ENCODE assay signal across 1 cellular context in the genomic region with DNA sequence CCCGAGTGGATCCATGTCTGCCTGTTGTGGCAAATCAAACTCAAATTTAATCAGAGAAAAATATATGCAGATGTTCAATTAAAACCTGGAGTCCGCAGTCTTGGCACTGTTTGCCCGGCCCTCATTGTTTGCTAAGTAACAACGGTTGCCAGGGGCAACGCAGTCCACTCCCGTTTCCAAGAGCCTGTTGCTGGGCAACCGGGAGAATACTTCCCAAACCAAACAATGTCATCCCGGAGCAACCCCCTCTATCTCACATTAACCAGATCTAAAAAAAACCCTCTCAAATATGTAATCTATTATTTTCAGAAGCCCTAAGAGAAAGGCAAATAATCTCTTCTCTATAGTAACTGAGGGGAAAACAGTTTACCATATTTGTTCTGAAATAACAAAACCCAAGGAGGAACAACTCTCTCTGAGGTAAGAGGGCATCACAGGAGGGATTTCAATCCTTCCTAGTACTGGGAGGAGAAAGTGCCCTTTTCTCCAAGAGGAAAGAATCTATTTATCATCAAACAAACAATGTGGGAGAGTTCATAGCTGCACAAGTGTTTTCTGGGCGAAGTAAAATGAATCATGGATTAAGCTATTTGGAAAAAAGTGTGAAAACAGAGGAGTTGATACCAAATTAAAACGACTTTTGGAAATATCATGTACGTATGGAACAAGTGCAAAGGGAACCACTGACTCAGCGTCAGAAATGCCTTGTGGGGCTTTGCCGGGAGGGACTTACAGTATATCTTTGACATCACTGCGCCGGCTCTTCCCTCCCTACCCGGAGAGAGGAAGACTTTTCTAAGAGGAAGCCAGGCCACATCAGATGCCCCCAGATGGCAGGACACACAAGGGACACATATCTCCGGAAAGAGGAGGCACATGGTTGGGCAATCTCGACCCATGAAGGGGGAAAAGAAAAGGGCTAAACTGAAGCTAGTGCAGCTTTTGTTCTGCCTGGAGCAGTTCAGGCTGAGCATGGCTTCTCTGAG.
TF ChIP-seq lines count a peak whose summit lies in the region.

No MANE protein-coding gene starts in this region.

TF ChIP-seq in GM12878, 131 proteins besides CTCF, POLR2A, EP300 and RAD21 (continued from another document):
- TF ChIP-seq, protein P1, sequence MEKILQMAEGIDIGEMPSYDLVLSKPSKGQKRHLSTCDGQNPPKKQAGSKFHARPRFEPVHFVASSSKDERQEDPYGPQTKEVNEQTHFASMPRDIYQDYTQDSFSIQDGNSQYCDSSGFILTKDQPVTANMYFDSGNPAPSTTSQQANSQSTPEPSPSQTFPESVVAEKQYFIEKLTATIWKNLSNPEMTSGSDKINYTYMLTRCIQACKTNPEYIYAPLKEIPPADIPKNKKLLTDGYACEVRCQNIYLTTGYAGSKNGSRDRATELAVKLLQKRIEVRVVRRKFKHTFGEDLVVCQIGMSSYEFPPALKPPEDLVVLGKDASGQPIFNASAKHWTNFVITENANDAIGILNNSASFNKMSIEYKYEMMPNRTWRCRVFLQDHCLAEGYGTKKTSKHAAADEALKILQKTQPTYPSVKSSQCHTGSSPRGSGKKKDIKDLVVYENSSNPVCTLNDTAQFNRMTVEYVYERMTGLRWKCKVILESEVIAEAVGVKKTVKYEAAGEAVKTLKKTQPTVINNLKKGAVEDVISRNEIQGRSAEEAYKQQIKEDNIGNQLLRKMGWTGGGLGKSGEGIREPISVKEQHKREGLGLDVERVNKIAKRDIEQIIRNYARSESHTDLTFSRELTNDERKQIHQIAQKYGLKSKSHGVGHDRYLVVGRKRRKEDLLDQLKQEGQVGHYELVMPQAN (conservative IDR thresholded peaks at IDR 0.05): no peak
- TF ChIP-seq POU2F2 (IDR thresholded peaks at IDR 0.05; ENCODE audit: borderline replicate concordance, low read depth, low read length) (no peak), ATF7 (IDR thresholded peaks at IDR 0.05; ENCODE audit: low read depth) (0 out of 2 replicates have a peak, but pooled peaks have one; percentile 20), MXI1 (IDR thresholded peaks at IDR 0.05; ENCODE audit: low read depth, low read length) (peak; percentile 51; the same call in 1 of the 2 replicates), IKZF1 (conservative IDR thresholded peaks at IDR 0.05) (peak; percentile 14; the same call in 1 of the 2 replicates), BMI1 (IDR thresholded peaks at IDR 0.05; ENCODE audit: borderline replicate concordance) (peak; percentile 90), ZNF384 (IDR thresholded peaks at IDR 0.05; ENCODE audit: borderline replicate concordance, low read depth, low read length) (peak; percentile 34; the same call in 1 of the 2 replicates)
- TF ChIP-seq, protein P2, sequence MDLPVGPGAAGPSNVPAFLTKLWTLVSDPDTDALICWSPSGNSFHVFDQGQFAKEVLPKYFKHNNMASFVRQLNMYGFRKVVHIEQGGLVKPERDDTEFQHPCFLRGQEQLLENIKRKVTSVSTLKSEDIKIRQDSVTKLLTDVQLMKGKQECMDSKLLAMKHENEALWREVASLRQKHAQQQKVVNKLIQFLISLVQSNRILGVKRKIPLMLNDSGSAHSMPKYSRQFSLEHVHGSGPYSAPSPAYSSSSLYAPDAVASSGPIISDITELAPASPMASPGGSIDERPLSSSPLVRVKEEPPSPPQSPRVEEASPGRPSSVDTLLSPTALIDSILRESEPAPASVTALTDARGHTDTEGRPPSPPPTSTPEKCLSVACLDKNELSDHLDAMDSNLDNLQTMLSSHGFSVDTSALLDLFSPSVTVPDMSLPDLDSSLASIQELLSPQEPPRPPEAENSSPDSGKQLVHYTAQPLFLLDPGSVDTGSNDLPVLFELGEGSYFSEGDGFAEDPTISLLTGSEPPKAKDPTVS (IDR thresholded peaks at IDR 0.05; ENCODE audit: low read depth, low read length): no peak
